Comparison of ENCODE assay signal across 1 cellular context in the genomic region with DNA sequence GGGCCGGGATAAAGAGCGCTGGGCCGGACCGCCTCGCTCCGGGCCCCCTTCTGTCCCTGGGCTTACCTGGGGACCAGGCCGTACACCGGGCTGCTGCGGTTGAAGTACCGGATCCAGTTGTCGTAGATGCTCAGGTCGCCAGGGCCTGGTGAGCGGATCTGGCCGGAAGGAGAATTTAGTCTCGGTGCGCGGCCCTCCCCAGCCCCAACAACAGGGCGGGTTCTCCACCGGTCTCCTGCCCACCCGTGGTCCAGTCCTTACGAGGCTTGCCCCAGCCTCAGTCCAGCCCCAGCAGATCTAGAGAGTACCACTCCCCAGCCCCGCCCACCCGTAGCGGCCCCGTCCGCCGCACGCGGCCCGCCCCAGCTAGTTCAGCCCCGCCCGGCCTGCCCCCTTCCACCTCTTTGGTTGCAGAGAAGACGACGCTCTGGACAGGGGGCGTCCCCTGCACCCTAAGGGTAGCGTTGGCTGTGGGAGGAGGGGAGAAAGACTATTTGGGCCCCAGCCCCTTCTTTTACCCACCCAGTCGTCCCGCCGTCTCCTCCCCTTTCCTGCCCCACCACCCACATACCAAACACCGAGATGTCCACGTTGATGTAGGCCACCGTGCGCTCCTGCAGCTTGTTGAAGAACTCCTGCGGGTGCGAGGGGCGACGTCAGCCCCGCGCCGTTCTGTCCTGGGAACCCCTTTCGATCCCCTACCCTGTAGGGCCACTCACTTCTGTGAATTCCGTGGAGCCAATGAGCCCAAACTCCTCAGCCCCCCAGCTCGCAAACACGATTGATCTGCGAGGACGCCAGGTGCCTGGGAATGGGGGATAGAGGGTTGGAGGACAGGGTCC.
TF ChIP-seq lines count a peak whose summit lies in the region.

No MANE protein-coding gene starts in this region.

TF ChIP-seq in SK-N-SH, 30 proteins besides CTCF, POLR2A, EP300 and RAD21 (continued from another document):
- TF ChIP-seq, protein P1, sequence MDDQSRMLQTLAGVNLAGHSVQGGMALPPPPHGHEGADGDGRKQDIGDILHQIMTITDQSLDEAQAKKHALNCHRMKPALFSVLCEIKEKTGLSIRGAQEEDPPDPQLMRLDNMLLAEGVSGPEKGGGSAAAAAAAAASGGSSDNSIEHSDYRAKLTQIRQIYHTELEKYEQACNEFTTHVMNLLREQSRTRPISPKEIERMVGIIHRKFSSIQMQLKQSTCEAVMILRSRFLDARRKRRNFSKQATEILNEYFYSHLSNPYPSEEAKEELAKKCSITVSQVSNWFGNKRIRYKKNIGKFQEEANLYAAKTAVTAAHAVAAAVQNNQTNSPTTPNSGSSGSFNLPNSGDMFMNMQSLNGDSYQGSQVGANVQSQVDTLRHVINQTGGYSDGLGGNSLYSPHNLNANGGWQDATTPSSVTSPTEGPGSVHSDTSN (IDR thresholded peaks at IDR 0.05): no peak
- no peak for TF ChIP-seq MXI1 (IDR thresholded peaks at IDR 0.05; ENCODE audit: low read depth, low read length)
- TF ChIP-seq, protein P2, sequence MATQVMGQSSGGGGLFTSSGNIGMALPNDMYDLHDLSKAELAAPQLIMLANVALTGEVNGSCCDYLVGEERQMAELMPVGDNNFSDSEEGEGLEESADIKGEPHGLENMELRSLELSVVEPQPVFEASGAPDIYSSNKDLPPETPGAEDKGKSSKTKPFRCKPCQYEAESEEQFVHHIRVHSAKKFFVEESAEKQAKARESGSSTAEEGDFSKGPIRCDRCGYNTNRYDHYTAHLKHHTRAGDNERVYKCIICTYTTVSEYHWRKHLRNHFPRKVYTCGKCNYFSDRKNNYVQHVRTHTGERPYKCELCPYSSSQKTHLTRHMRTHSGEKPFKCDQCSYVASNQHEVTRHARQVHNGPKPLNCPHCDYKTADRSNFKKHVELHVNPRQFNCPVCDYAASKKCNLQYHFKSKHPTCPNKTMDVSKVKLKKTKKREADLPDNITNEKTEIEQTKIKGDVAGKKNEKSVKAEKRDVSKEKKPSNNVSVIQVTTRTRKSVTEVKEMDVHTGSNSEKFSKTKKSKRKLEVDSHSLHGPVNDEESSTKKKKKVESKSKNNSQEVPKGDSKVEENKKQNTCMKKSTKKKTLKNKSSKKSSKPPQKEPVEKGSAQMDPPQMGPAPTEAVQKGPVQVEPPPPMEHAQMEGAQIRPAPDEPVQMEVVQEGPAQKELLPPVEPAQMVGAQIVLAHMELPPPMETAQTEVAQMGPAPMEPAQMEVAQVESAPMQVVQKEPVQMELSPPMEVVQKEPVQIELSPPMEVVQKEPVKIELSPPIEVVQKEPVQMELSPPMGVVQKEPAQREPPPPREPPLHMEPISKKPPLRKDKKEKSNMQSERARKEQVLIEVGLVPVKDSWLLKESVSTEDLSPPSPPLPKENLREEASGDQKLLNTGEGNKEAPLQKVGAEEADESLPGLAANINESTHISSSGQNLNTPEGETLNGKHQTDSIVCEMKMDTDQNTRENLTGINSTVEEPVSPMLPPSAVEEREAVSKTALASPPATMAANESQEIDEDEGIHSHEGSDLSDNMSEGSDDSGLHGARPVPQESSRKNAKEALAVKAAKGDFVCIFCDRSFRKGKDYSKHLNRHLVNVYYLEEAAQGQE (IDR thresholded peaks at IDR 0.05; ENCODE audit: low read depth, low read length): no peak
- no peak for TF ChIP-seq CHD2 (IDR thresholded peaks at IDR 0.05; ENCODE audit: low read length, partially characterized antibody)
- TF ChIP-seq, protein P3, sequence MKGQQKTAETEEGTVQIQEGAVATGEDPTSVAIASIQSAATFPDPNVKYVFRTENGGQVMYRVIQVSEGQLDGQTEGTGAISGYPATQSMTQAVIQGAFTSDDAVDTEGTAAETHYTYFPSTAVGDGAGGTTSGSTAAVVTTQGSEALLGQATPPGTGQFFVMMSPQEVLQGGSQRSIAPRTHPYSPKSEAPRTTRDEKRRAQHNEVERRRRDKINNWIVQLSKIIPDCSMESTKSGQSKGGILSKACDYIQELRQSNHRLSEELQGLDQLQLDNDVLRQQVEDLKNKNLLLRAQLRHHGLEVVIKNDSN (IDR thresholded peaks at IDR 0.05; ENCODE audit: borderline replicate concordance, low read depth): no peak
TF ChIP-seq in SK-N-SH: peak in this region for 0.
